In the genomic region with DNA sequence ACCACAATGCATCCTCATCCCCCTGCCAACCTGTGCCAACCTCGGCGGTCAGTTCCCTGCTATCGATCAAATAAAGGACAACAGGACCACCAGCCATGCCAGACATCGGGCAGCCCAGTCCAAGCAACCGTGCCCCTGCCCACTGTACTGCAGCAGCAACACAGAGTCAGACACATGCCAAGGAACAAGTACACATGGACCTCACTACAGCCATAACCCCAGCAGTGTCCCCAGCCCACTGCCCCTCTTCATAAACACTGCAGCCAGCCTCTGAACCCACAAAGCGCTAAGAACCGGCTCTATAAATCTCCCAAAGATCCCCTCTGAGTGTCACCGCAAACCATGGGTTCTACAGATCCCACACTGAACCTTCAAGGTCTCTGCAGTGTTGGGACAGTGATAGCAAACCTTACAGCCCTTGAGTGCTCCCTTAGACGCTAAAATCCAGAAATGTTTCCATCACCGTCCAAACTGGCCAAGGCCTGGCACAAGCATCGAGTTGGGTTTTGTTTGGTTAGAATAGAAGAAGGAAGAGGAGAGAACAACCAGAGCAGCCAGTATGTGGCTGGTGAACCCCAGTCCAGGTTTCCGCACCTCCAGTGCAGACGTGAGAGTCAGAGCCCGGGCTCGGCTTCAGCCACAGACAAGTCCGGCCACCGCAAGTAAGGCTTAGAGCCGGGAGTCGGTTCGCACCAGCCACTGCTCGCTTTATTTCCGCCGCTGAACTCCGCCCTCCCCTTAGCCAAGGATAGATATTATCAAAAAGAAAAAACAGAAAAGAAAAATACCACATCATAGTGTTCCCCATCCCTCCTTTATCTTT, we compare ENCODE assay signal across 16 cellular contexts. TPM values are rescaled to one million over a fixed set of nuclear protein-coding genes. Genes with fewer than 3 reads are reported as not detected.
A peak's percentile ranks its signal among the peaks of the same experiment; 100 is the strongest.
DNase-seq lines count a peak whose midpoint lies in the region; ATAC-seq, FAIRE-seq and TF ChIP-seq lines count a peak whose summit lies in the region.
"Had no signal": no experiment of that assay in that cellular context is flagged by ENCODE, and none has a peak within 500 bp of the region (broad histone marks: within the 10 kb centered on the region; RNA-seq: fewer than 3 reads in every experiment).

No MANE protein-coding gene starts in this region.

- peaks cover 3% of the 10 kb centered on the region; the same call in 1 of the 3 replicates for H3K9me3 ChIP-seq in GM12878 (replicated peaks; ENCODE audit: control insufficient read depth, insufficient read depth, low read length)
- H3K9me3 ChIP-seq in mucosa of descending colon = no peaks in the 10 kb centered on the region
- H3K9me3 ChIP-seq: Caco-2, gastrocnemius medialis had no signal

- SMC1A ChIA-PET in GM12878 (lab: Charles Lee; ENCODE audit: uncharacterized antibody, unreplicated experiment) = interaction anchor here (1.2 kb wide), 1 partner anchor 15 kb away, joined by 3 read pairs; no protein-coding TSS in a partner anchor

- in situ Hi-C loops in GM12878 (cut with MboI) = no loop called here

- H3K27ac ChIP-seq in GM12878 (ENCODE audit: control insufficient read depth, insufficient read depth) = no peak overlapping the region
- H3K27ac ChIP-seq in foreskin keratinocyte = no peak overlapping the region
- H3K27ac ChIP-seq: gastrocnemius medialis had no signal

- ATAC-seq in GM12878 (peak; percentile 42), naive B cell (ENCODE audit: low read depth in 2 of 2) (no peak), foreskin keratinocyte (no peak), mucosa of descending colon (no peak)
- ATAC-seq: gastrocnemius medialis, HCT116 had no signal

- no peak for TF ChIP-seq EP300 in GM12878 (IDR thresholded peaks at IDR 0.05; ENCODE audit: borderline replicate concordance in 1 of 2, control insufficient read depth in 1 of 2, low read depth in 2 of 2, low read length in 2 of 2)

- H3K36me3 ChIP-seq in H7 (replicated peaks; ENCODE audit: control insufficient read depth, insufficient read depth, low read length) (no peaks in the 10 kb centered on the region), GM12878 (ENCODE audit: control insufficient read depth in 2 of 2, insufficient read depth in 2 of 2, low read length in 1 of 2) (no peaks in the 10 kb centered on the region), mucosa of descending colon (ENCODE audit: low read depth) (no peaks in the 10 kb centered on the region)
- H3K36me3 ChIP-seq: gastrocnemius medialis had no signal

- H3K4me1 ChIP-seq in GM12878 (ENCODE audit: control insufficient read depth, insufficient read depth, low read length) (peaks cover 3% of the 10 kb centered on the region; the same call in 1 of the 2 replicates), foreskin keratinocyte (no peaks in the 10 kb centered on the region), mucosa of descending colon (ENCODE audit: low read depth) (peaks cover 13% of the 10 kb centered on the region)
- H3K4me1 ChIP-seq: Caco-2 had no signal

- RAD21 ChIA-PET in GM12878 (lab: Charles Lee; ENCODE audit: unreplicated experiment) = no interaction called here

- no peak for FAIRE-seq in GM12878 (lab: Jason Lieb, UNC)
- FAIRE-seq: colon had no signal

- no peak for TF ChIP-seq POLR2A in GM12878 (IDR thresholded peaks at IDR 0.05; ENCODE audit: low read depth, low read length)

- BruUV-seq in GM12878 (replicated peaks; lab: Mats Ljungman, UMichigan) = no TSS peak

- CTCF ChIA-PET in GM12878 (lab: Yijun Ruan, JAX) = no interaction called here

- H3K4me2 ChIP-seq in GM12878 (ENCODE audit: control insufficient read depth, insufficient read depth) = no peak overlapping the region

- H3K4me1 Mint-ChIP-seq in naive B cell = peaks cover 23 to 33% (median 32%) of the 10 kb centered on the region in 3 donors

- H4K20me1 ChIP-seq in GM12878 (ENCODE audit: control insufficient read depth, insufficient read depth) = no peaks in the 10 kb centered on the region

- POLR2A ChIA-PET in GM12878 (lab: Charles Lee) = no interaction called here

- 13% methylated on average over 24 of the region's 24 CpGs for WGBS in GM12878 (ENCODE audit: insufficient coverage, insufficient replicate concordance, low lambda C conversion rate, missing lambda C conversion rate)

- intact Hi-C loops in GM12878 (cut with micrococcal nuclease; ENCODE audit: unreplicated experiment) = loop anchor here (10.0 kb wide), 1 partner anchor 158 kb away; no protein-coding TSS in a partner anchor
- intact Hi-C loops in mucosa of descending colon (cut with DNase I, micrococcal nuclease) = no loop called here
- intact Hi-C loops in posterior vena cava (cut with DNase I) = no loop called here

- no peak for TF ChIP-seq RAD21 in GM12878 (IDR thresholded peaks at IDR 0.05; ENCODE audit: insufficient read depth, low read depth, low read length)

- H3K27me3 ChIP-seq in H7 (ENCODE audit: control insufficient read depth, insufficient read depth, low read length) (peaks cover 100% of the 10 kb centered on the region), GM12878 (replicated peaks in 1 of 2; ENCODE audit: control insufficient read depth in 2 of 2, insufficient read depth in 2 of 2, low read length in 1 of 2) (peaks cover 37 to 68% of the 10 kb centered on the region in 2 experiments), foreskin keratinocyte (peaks cover 100% of the 10 kb centered on the region)

- H3K9me3 Mint-ChIP-seq in naive B cell = peaks cover 20 to 54% (median 46%) of the 10 kb centered on the region in 7 donors

- H2AFZ ChIP-seq in GM12878 (ENCODE audit: control insufficient read depth, low read depth, low read length) = no peak overlapping the region

- H3K27ac Mint-ChIP-seq in naive B cell = peak overlapping the region in 5 of 6 donors; percentile 1 to 97 (median 66)
- H3K27ac Mint-ChIP-seq: progenitor cell of endocrine pancreas had no signal

- no peak overlapping the region for H3K4me3 ChIP-seq in H7 (ENCODE audit: insufficient read depth, low read depth, low read length)
- H3K4me3 ChIP-seq in GM12878 = no peak overlapping the region
- no peak overlapping the region for H3K4me3 ChIP-seq in mucosa of descending colon

- H3K36me3 Mint-ChIP-seq in naive B cell = peaks cover 8 to 64% of the 10 kb centered on the region in 2 donors

- H3K27me3 Mint-ChIP-seq in naive B cell = peaks cover 76 to 90% (median 81%) of the 10 kb centered on the region in 3 donors

- no peak overlapping the region for H3K9ac ChIP-seq in GM12878 (ENCODE audit: control insufficient read depth, insufficient read depth, low read length)

- TF ChIP-seq CTCF in GM12878 (IDR thresholded peaks at IDR 0.05 in 2 of 3, conservative IDR thresholded peaks at IDR 0.05 in 1 of 3; ENCODE audit: control insufficient read depth in 2 of 3, extremely low read depth in 1 of 3, insufficient read depth in 1 of 3, low read depth in 3 of 3, low read length in 3 of 3) (no peak), foreskin keratinocyte (conservative IDR thresholded peaks at IDR 0.05) (no peak), mucosa of descending colon (IDR thresholded peaks at IDR 0.05) (no peak)

- H3K4me3 Mint-ChIP-seq in naive B cell = peak overlapping the region in 6 of 8 donors; percentile 17 to 75 (median 52)

- DNase-seq in ELF-1 (ENCODE audit: low read depth, low spot score) = peak; percentile 53
- peak; percentile 71 for DNase-seq in H7
- DNase-seq in GM12878 (ENCODE audit: low read depth, low spot score) = no peak
- DNase-seq in naive B cell = no peak
- DNase-seq in foreskin keratinocyte = no peak
- DNase-seq in NCI-H748 (lab: John Stamatoyannopoulos, UW; ENCODE audit: unreplicated experiment) = no peak
- no peak for DNase-seq in mucosa of descending colon
- DNase-seq in posterior vena cava (ENCODE audit: low spot score) = no peak
- DNase-seq: Caco-2; gastrocnemius medialis; KBM-7; NCI-H2081 treated with DMSO at 0.1 percent for 48 hours; stimulated activated CD4-positive, alpha-beta T cell treated with anti-CD3 and anti-CD28 coated beads, Interleukin-4, amount 100 ng/mL, for 24 hours had no signal

- H3K79me2 ChIP-seq in GM12878 (ENCODE audit: control insufficient read depth, insufficient read depth, low read length) = no peaks in the 10 kb centered on the region

TF ChIP-seq in GM12878, 131 proteins besides CTCF, POLR2A, EP300 and RAD21:
- TF ChIP-seq SUZ12 (IDR thresholded peaks at IDR 0.05; ENCODE audit: unreplicated experiment) (peak; percentile 35), HDAC2 (IDR thresholded peaks at IDR 0.05) (no peak)

RNA-seq across cellular contexts. Expression of a gene that starts 7.9 kb away (rescaled TPM):
- total RNA-seq in H7 (2014; rRNA removed; shearing (Covaris generic)) = 12.3 and 23.3 TPM in 2 replicates
- total RNA-seq in GM12878 (2013; cell fraction: nucleolus; rRNA removed) = not detected in 2 replicates
- total RNA-seq in GM12878 (2014; rRNA removed) = 0.05 and 0.06 TPM in 2 replicates
- 0.22 and 0.32 TPM in 2 replicates for total RNA-seq in GM12878 (2014; rRNA removed; fragmentation: Illumina TruSeq; extraction: Trizol)
- total RNA-seq in GM12878 (2021) = 0.26 and 0.53 TPM in 2 replicates
- 0.25 TPM for polyA plus RNA-seq in GM12878 (2011; ENCODE audit: low read depth)
- polyA plus RNA-seq in GM12878 (2011; rRNA removed) = 0.08 TPM in 1 of 2 replicates, not detected in the other
- polyA plus RNA-seq in GM12878 (2011; cell fraction: cytosol; rRNA removed) = not detected in 2 replicates
- polyA plus RNA-seq in GM12878 (2011; cell fraction: nucleus; rRNA removed) = not detected in 2 replicates
- polyA plus RNA-seq in GM12878 (2012) = 0.25 and 0.38 TPM in 2 replicates
- 0.15 TPM in 1 of 2 replicates, not detected in the other for polyA plus RNA-seq in GM12878 (2014; fragmentation: Illumina TruSeq; extraction: Trizol)
- polyA plus RNA-seq in GM12878 (2014; fragmentation: Nextera tagmentation; extraction: Ambion mirVana) = under 1 TPM in 1 of 2 experiments, not detected in 1; 0.10 TPM
- 0.09 and 0.62 TPM in 2 replicates for polyA plus RNA-seq in GM12878 (2014; rRNA removed)
- not detected for polyA plus RNA-seq in GM12878 (2016; fragmentation: Nextera tagmentation; extraction: Ambion mirVana)
- not detected in 2 replicates for polyA minus RNA-seq in GM12878 (2011; rRNA and poly(A)+ RNA removed)
- not detected in 2 replicates for polyA minus RNA-seq in GM12878 (2011; cell fraction: cytosol; rRNA and poly(A)+ RNA removed)
- 0.38 TPM in 1 of 2 replicates, not detected in the other for polyA minus RNA-seq in GM12878 (2011; cell fraction: nucleus; rRNA and poly(A)+ RNA removed)
- not detected for polyA plus RNA-seq in naive B cell (ENCODE audit: low read depth in 6 of 6)
- total RNA-seq in foreskin keratinocyte = not detected in 2 replicates
- 0.06 TPM in 1 of 2 replicates, not detected in the other for polyA plus RNA-seq in foreskin keratinocyte
- total RNA-seq in mucosa of descending colon = 1 to 10 TPM in 1 of 3 donors, under 1 TPM in 2; 0.09 to 1.1 (median 0.63) TPM
- total RNA-seq in posterior vena cava = not detected
- total RNA-seq: gastrocnemius medialis had no signal

Comparison
In these comparisons a context has a peak if more than half of its experiments do, and no peak if none do; other contexts are left out.
1. DNase-seq: peak in ELF-1 (single experiment) and H7 (single experiment); none in GM12878 (single experiment), naive B cell (single experiment), foreskin keratinocyte (0 of 2), NCI-H748 (single experiment), mucosa of descending colon (0 of 3) and posterior vena cava (single experiment).